Comparison of ENCODE assay signal across 9 cellular contexts in the genomic region with DNA sequence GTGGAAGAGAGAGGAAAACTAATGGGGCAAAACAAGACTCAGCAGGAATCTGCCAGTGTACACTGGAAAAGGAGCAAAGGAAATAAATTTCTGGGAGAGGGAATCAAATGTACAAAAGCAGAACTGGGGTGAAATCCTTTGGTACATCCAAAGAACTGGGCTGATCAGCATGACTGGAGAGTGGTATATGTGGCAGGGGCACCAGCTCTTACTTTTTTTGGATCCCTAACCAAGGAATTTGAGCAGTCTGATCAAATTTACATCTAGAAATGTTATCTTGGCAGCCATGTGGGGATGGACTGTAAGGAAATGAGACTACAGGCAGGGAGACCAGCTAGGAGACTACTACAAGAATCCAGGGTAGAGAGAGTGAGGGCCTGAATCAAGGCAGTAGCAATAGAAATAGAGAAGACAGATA. TPM values are rescaled to one million over a fixed set of nuclear protein-coding genes. Genes with fewer than 3 reads are reported as not detected.
DNase-seq lines count a peak whose midpoint lies in the region; ATAC-seq and TF ChIP-seq lines count a peak whose summit lies in the region.
"Had no signal": no experiment of that assay in that cellular context is flagged by ENCODE, and none has a peak within 500 bp of the region (broad histone marks: within the 10 kb centered on the region; RNA-seq: fewer than 3 reads in every experiment).

No MANE protein-coding gene starts in this region.

- ATAC-seq in HG03095 (IDR thresholded peaks at IDR 0.05; ENCODE audit: unreplicated experiment): no peak
- ATAC-seq in activated T-cell treated with anti-CD3 and anti-CD28 coated beads, Interleukin-2, amount 50 U/mL, for 72 hours (replicated peaks in 1 of 2): no peak

- no peak overlapping the region for H3K27ac Mint-ChIP-seq in activated T-cell treated with anti-CD3 and anti-CD28 coated beads, Interleukin-2, amount 50 U/mL, for 72 hours

- H3K4me3 ChIP-seq in H7 (ENCODE audit: insufficient read depth, low read depth, low read length) (peak overlapping the region; percentile 53; the same call in 1 of the 2 replicates), esophagus squamous epithelium (peak overlapping the region in 2 of 4 donors; percentile 55 to 84), sigmoid colon (peak overlapping the region; percentile 54 to 73 (median 65))

- intact Hi-C loops in esophagus squamous epithelium (cut with DNase I): no loop called here
- intact Hi-C loops in sigmoid colon (cut with DNase I): loop anchor here (2.0 to 10.0 kb wide), 4 partner anchors 18 to 1190 kb away; a partner anchor contains a TSS

- H3K4me1 Mint-ChIP-seq in activated T-cell treated with anti-CD3 and anti-CD28 coated beads, Interleukin-2, amount 50 U/mL, for 72 hours (ENCODE audit: low read depth): no peaks in the 10 kb centered on the region

- DNase-seq in H7 (no peak), OCI-M1 (lab: John Stamatoyannopoulos, UW) (peak; percentile 75), esophagus squamous epithelium (lab: John Stamatoyannopoulos, UW) (no peak), sigmoid colon (no peak), NCI-H1105 treated with DMSO at 0.1 percent for 48 hours (lab: John Stamatoyannopoulos, UW) (no peak)
- DNase-seq in activated T-cell treated with anti-CD3 and anti-CD28 coated beads, Interleukin-2, amount 50 U/mL, for 72 hours: no peak
- DNase-seq in activated CD4-positive, alpha-beta T cell treated with anti-CD3 and anti-CD28 coated beads for 48 hours: no peak
- DNase-seq: stimulated activated CD4-positive, alpha-beta T cell treated with anti-CD3 and anti-CD28 coated beads, Interleukin-12 subunit alpha, Interleukin-12 subunit beta, amount 100 ng/mL, for 4 hours had no signal

- H3K36me3 ChIP-seq in H7 (replicated peaks; ENCODE audit: control insufficient read depth, insufficient read depth, low read length): no peaks in the 10 kb centered on the region
- no peaks in the 10 kb centered on the region for H3K36me3 ChIP-seq in esophagus squamous epithelium
- no peaks in the 10 kb centered on the region for H3K36me3 ChIP-seq in sigmoid colon

- TF ChIP-seq POLR2A in esophagus squamous epithelium (IDR thresholded peaks at IDR 0.05) (no peak), sigmoid colon (IDR thresholded peaks at IDR 0.05) (no peak)

- no peaks in the 10 kb centered on the region for H3K27me3 ChIP-seq in H7 (ENCODE audit: control insufficient read depth, insufficient read depth, low read length)
- H3K27me3 ChIP-seq in esophagus squamous epithelium: no peaks in the 10 kb centered on the region
- no peaks in the 10 kb centered on the region for H3K27me3 ChIP-seq in sigmoid colon

- H3K9me3 ChIP-seq in esophagus squamous epithelium: no peaks in the 10 kb centered on the region
- no peaks in the 10 kb centered on the region for H3K9me3 ChIP-seq in sigmoid colon

- no peak for TF ChIP-seq EP300 in sigmoid colon (IDR thresholded peaks at IDR 0.05)

- H3K27ac ChIP-seq in esophagus squamous epithelium (peak overlapping the region in 3 of 4 donors; percentile 95 to 99 (median 95)), sigmoid colon (peak overlapping the region; percentile 91 to 99 (median 95))

- peaks cover 12 to 18% of the 10 kb centered on the region in 2 donors for H3K36me3 Mint-ChIP-seq in activated T-cell treated with anti-CD3 and anti-CD28 coated beads, Interleukin-2, amount 50 U/mL, for 72 hours (ENCODE audit: insufficient read depth in 2 of 2)

- H3K4me3 Mint-ChIP-seq in activated T-cell treated with anti-CD3 and anti-CD28 coated beads, Interleukin-2, amount 50 U/mL, for 72 hours: no peak overlapping the region

- no peaks in the 10 kb centered on the region for H3K27me3 Mint-ChIP-seq in activated T-cell treated with anti-CD3 and anti-CD28 coated beads, Interleukin-2, amount 50 U/mL, for 72 hours (ENCODE audit: low read depth)

- H3K9me3 Mint-ChIP-seq in activated T-cell treated with anti-CD3 and anti-CD28 coated beads, Interleukin-2, amount 50 U/mL, for 72 hours: peaks cover 0 to 4% of the 10 kb centered on the region in 2 donors

- TF ChIP-seq CTCF in esophagus squamous epithelium (IDR thresholded peaks at IDR 0.05) (no peak), sigmoid colon (IDR thresholded peaks at IDR 0.05) (no peak)

- peaks cover 0 to 21% (median 11%) of the 10 kb centered on the region in 3 donors for H3K4me1 ChIP-seq in esophagus squamous epithelium
- H3K4me1 ChIP-seq in sigmoid colon: peaks cover 4 to 35% (median 23%) of the 10 kb centered on the region in 4 donors

RNA-seq across cellular contexts. Expression of a gene that starts 1.2 kb away (rescaled TPM):
- total RNA-seq in H7 (2014; rRNA removed; shearing (Covaris generic)): 5.6 and 5.8 TPM in 2 replicates
- total RNA-seq in esophagus squamous epithelium (10 to 100 TPM; 11.6 to 59.9 (median 19.4) TPM), sigmoid colon (10 to 100 TPM; 22.8 to 41.7 (median 30.8) TPM)
- polyA plus RNA-seq in sigmoid colon: 1 to 10 TPM; 3.6 to 8.8 (median 7.8) TPM
- 1 to 10 TPM; 1.5 to 2.1 TPM for total RNA-seq in activated T-cell treated with anti-CD3 and anti-CD28 coated beads, Interleukin-2, amount 50 U/mL, for 72 hours

RNA-seq across cellular contexts. Expression of a gene that starts 12.6 kb away (rescaled TPM):
- total RNA-seq in H7 (2014; rRNA removed; shearing (Covaris generic)): 6.5 and 8.1 TPM in 2 replicates
- 1 to 10 TPM; 1.1 to 2.9 (median 2.1) TPM for total RNA-seq in esophagus squamous epithelium
- total RNA-seq in sigmoid colon: 1 to 10 TPM; 5.4 to 9.1 (median 5.8) TPM
- 1 to 10 TPM in 2 of 3 donors, under 1 TPM in 1; 0.92 to 1.8 (median 1.2) TPM for polyA plus RNA-seq in sigmoid colon
- total RNA-seq in activated T-cell treated with anti-CD3 and anti-CD28 coated beads, Interleukin-2, amount 50 U/mL, for 72 hours: 1 to 10 TPM; 3.3 to 5.2 TPM

RNA-seq across cellular contexts. Expression of a gene that starts 55.7 kb away (rescaled TPM):
- total RNA-seq in H7 (2014; rRNA removed; shearing (Covaris generic)): 6.3 and 6.8 TPM in 2 replicates
- total RNA-seq in esophagus squamous epithelium: 1 to 10 TPM in 2 of 4 donors, under 1 TPM in 2; 0.61 to 3.1 (median 1.3) TPM
- total RNA-seq in sigmoid colon: 10 to 100 TPM in 2 of 4 donors, 1 to 10 TPM in 2; 5.4 to 11.4 (median 9.2) TPM
- polyA plus RNA-seq in sigmoid colon: 1 to 10 TPM in 2 of 3 donors, under 1 TPM in 1; 0.92 to 1.3 (median 1.2) TPM
- total RNA-seq in activated T-cell treated with anti-CD3 and anti-CD28 coated beads, Interleukin-2, amount 50 U/mL, for 72 hours: 1 to 10 TPM; 4.7 to 5.9 TPM
